ENCODE assay signal across 8 cellular contexts in the genomic region with DNA sequence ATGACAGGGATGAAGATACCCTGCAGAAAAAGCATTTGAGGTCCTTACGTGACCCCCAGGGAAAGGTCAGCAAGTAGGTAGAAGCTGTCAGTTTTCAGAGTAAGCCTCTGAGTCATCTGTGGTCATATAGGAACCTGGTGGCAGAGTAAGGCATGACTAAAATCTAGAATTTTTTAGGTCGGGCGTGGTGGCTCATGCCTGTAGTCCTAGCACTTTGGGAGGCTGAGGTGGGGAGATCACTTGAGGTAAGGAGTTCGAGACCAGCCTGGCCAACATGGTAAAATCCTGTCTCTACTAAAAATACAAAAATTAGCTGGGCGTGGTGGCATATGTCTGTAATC. TPM values are rescaled to one million over a fixed set of nuclear protein-coding genes. Genes with fewer than 3 reads are reported as not detected.
DNase-seq lines count a peak whose midpoint lies in the region; ATAC-seq, FAIRE-seq and TF ChIP-seq lines count a peak whose summit lies in the region.
"Not testable (repeated sequence)": the region's sequence is repeated elsewhere in the genome, so short reads cannot be mapped to it uniquely, and the experiment has no call there.

No MANE protein-coding gene starts in this region.

- H3K9me3 Mint-ChIP-seq in activated T-helper 2 cell treated with anti-CD3 and anti-CD28 coated beads, Interferon-gamma antibody, Interleukin-2, Interleukin-4, amounts not matched to agents 10 μg/mL and 5 μg/mL and 100 μg/mL, durations not matched to agents 14 hours and 24 hours and 36 hours, result not testable (repeated sequence)

- FAIRE-seq in GM12891 (lab: Jason Lieb, UNC), result not testable (repeated sequence)

- DNase-seq in GM12891 (ENCODE audit: insufficient read length, low spot score) (peak; percentile 25), RPMI7951 (ENCODE audit: low read depth) (peak; percentile 38), epithelial cell of prostate (ENCODE audit: low read depth, low spot score) (peak; percentile 74)
- DNase-seq in activated CD4-positive, alpha-beta T cell treated with anti-CD3 and anti-CD28 coated beads, Interleukin-2, amount 50 U/mL, for 48 hours, result peak; percentile 55 to 65
- peak; percentile 46 for DNase-seq in activated T-helper 2 cell treated with anti-CD3 and anti-CD28 coated beads, Interferon-gamma antibody, Interleukin-2, Interleukin-4, amounts not matched to agents 10 μg/mL and 5 μg/mL and 100 μg/mL, durations not matched to agents 14 hours and 24 hours and 36 hours (ENCODE audit: low spot score)
- peak; percentile 22 to 51 for DNase-seq in stimulated activated CD4-positive, alpha-beta T cell treated with anti-CD3 and anti-CD28 coated beads, Interleukin-2, amount 100 ng/mL, for 24 hours
- peak; percentile 56 for DNase-seq in stimulated activated naive CD8-positive, alpha-beta T cell treated with anti-CD3 and anti-CD28 coated beads, Interleukin-15, Interleukin-2, amounts not matched to agents 100 U/mL and 50 U/mL, for 24 hours

- peaks cover 32% of the 10 kb centered on the region for H3K36me3 Mint-ChIP-seq in activated T-helper 2 cell treated with anti-CD3 and anti-CD28 coated beads, Interferon-gamma antibody, Interleukin-2, Interleukin-4, amounts not matched to agents 10 μg/mL and 5 μg/mL and 100 μg/mL, durations not matched to agents 14 hours and 24 hours and 36 hours (ENCODE audit: low read depth)

- not testable (repeated sequence) for H3K4me3 Mint-ChIP-seq in activated T-helper 2 cell treated with anti-CD3 and anti-CD28 coated beads, Interferon-gamma antibody, Interleukin-2, Interleukin-4, amounts not matched to agents 10 μg/mL and 5 μg/mL and 100 μg/mL, durations not matched to agents 14 hours and 24 hours and 36 hours (ENCODE audit: low read depth)

- peak; percentile 43 for ATAC-seq in HG03442 (IDR thresholded peaks at IDR 0.05; ENCODE audit: unreplicated experiment)
- peak; percentile 94 for ATAC-seq in stimulated activated naive CD8-positive, alpha-beta T cell treated with anti-CD3 and anti-CD28 coated beads, Interleukin-15, Interleukin-2, amounts not matched to agents 100 U/mL and 50 U/mL, for 24 hours

- H3K27me3 Mint-ChIP-seq in activated T-helper 2 cell treated with anti-CD3 and anti-CD28 coated beads, Interferon-gamma antibody, Interleukin-2, Interleukin-4, amounts not matched to agents 10 μg/mL and 5 μg/mL and 100 μg/mL, durations not matched to agents 14 hours and 24 hours and 36 hours (ENCODE audit: low read depth), result not testable (repeated sequence)

- H3K27ac ChIP-seq in epithelial cell of prostate, result peak overlapping the region; percentile 67

- not testable (repeated sequence) for TF ChIP-seq POLR2A in GM12891 (IDR thresholded peaks at IDR 0.05; ENCODE audit: low read depth, low read length)

- intact Hi-C loops in activated T-helper 2 cell treated with anti-CD3 and anti-CD28 coated beads, Interferon-gamma antibody, Interleukin-2, Interleukin-4, amounts not matched to agents 10 μg/mL and 5 μg/mL and 100 μg/mL, durations not matched to agents 14 hours and 24 hours and 36 hours (cut with micrococcal nuclease), result loop anchor here (1.0 to 2.0 kb wide), 2 partner anchors 30 to 57 kb away; partner anchors contain the start of gene CDAN1

- peak overlapping the region; percentile 19 for H3K27ac Mint-ChIP-seq in activated T-helper 2 cell treated with anti-CD3 and anti-CD28 coated beads, Interferon-gamma antibody, Interleukin-2, Interleukin-4, amounts not matched to agents 10 μg/mL and 5 μg/mL and 100 μg/mL, durations not matched to agents 14 hours and 24 hours and 36 hours

- peaks cover 28% of the 10 kb centered on the region for H3K4me1 Mint-ChIP-seq in activated T-helper 2 cell treated with anti-CD3 and anti-CD28 coated beads, Interferon-gamma antibody, Interleukin-2, Interleukin-4, amounts not matched to agents 10 μg/mL and 5 μg/mL and 100 μg/mL, durations not matched to agents 14 hours and 24 hours and 36 hours (ENCODE audit: low read depth)

RNA-seq across cellular contexts. Expression of gene CDAN1, which starts 56.8 kb away (rescaled TPM):
- 5.0 TPM for polyA plus RNA-seq in GM12891 (2012; ENCODE audit: low read depth, missing spikeins)
- 8.8 and 12.0 TPM in 2 replicates for total RNA-seq in RPMI7951 (2014; rRNA removed; shearing (Covaris generic))
- total RNA-seq in activated T-helper 2 cell treated with anti-CD3 and anti-CD28 coated beads, Interferon-gamma antibody, Interleukin-2, Interleukin-4, amounts not matched to agents 10 μg/mL and 5 μg/mL and 100 μg/mL, durations not matched to agents 14 hours and 24 hours and 36 hours, result 24.2 and 26.6 TPM in 2 replicates

Comparison
In these comparisons a context has a peak if more than half of its experiments do, and no peak if none do; other contexts are left out.
1. Peak in every context shown above with its lines: DNase-seq, ATAC-seq and H3K27ac ChIP-seq.